Comparison of ENCODE assay signal across 15 cellular contexts in the genomic region with DNA sequence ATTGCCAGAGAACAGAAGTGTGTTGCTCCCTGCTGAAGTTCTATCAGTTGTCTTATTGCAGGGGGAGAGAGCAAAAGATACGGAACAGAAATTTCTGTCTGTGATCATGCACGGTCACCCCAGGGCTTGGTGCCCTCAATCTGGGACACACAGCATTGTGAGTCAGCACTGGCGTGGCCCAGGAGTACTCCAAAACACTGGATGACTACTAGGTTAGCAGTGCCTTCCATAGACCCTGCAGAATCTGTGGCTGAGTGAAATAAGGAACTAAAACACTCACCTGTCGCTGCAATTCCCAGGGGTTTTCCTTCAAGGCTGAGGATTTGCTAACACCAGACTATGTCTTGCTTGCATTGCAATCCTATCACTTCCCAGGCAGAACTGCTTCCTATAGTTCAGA.
DNase-seq lines count a peak whose midpoint lies in the region; ATAC-seq and TF ChIP-seq lines count a peak whose summit lies in the region.
"Had no signal": no experiment of that assay in that cellular context is flagged by ENCODE, and none has a peak within 500 bp of the region (broad histone marks: within the 10 kb centered on the region; RNA-seq: fewer than 3 reads in every experiment).

No MANE protein-coding gene starts in this region.

- CTCF ChIA-PET in IMR-90 (lab: Yijun Ruan, JAX), result no interaction called here

- no TSS peak for BruUV-seq in IMR-90 (replicated peaks; lab: Mats Ljungman, UMichigan)

- peaks cover 6% of the 10 kb centered on the region for H3K36me3 ChIP-seq in IMR-90 (ENCODE audit: control insufficient read depth, insufficient read depth, low read length)
- H3K36me3 ChIP-seq in psoas muscle (ENCODE audit: insufficient read depth in 1 of 2, low read depth in 1 of 2), result peaks cover 13 to 98% of the 10 kb centered on the region in 2 donors

- H2BK15ac ChIP-seq in IMR-90 (ENCODE audit: low read depth, low read length), result no peak overlapping the region

- H3K4me3 ChIP-seq in IMR-90 (ENCODE audit: insufficient read depth, low read depth, low read length) (no peak overlapping the region), psoas muscle (no peak overlapping the region)
- H3K4me3 ChIP-seq: K562, SK-N-MC had no signal

- WGBS in IMR-90 (ENCODE audit: extremely low coverage in 2 of 2, insufficient read length in 1 of 2), 2 experiments, result 80% methylated on average over 1 of the region's 4 CpGs; no CpG with 5 or more reads in 1 of the 2 experiments
- whole genome bisulfite sequencing in psoas muscle, 3 donors, result 73 to 90% (median 87%) methylated on average over 4 of the region's 4 CpGs

- H3K14ac ChIP-seq in IMR-90 (replicated peaks; ENCODE audit: low read depth, low read length), result no peak overlapping the region

- no peak overlapping the region for H3K18ac ChIP-seq in IMR-90 (ENCODE audit: low read depth, low read length)

- H3K23ac ChIP-seq in IMR-90 (ENCODE audit: low read depth, low read length), result no peak overlapping the region

- no peaks in the 10 kb centered on the region for H3K4me1 ChIP-seq in IMR-90 (ENCODE audit: control insufficient read depth, insufficient read depth, low read length)
- no peaks in the 10 kb centered on the region for H3K4me1 ChIP-seq in psoas muscle

- H3K27me3 ChIP-seq in IMR-90 (ENCODE audit: control insufficient read depth, insufficient read depth, low read length) (no peaks in the 10 kb centered on the region), psoas muscle (ENCODE audit: insufficient read depth in 3 of 3, low read length in 2 of 3) (no peaks in the 10 kb centered on the region)

- no peak overlapping the region for H3K9ac ChIP-seq in IMR-90 (ENCODE audit: low read depth, low read length)

- no peak overlapping the region for H2AFZ ChIP-seq in IMR-90 (replicated peaks; ENCODE audit: low read length, poor library complexity)

- H4K20me1 ChIP-seq in IMR-90 (ENCODE audit: insufficient read depth, low read length), result no peaks in the 10 kb centered on the region

- H4K5ac ChIP-seq in IMR-90 (ENCODE audit: low read depth, low read length), result no peak overlapping the region

- peak; percentile 52 for DNase-seq in ELR (ENCODE audit: low read depth)
- DNase-seq in IMR-90, result peak; percentile 17
- no peak for DNase-seq in psoas muscle
- no peak for DNase-seq in SHP77 treated with DMSO at 0.1 percent for 48 hours (lab: John Stamatoyannopoulos, UW)
- DNase-seq: AML-193, DMS79, GOT3, NCI-H1694 treated with DMSO at 0.1 percent for 48 hours had no signal

- in situ Hi-C loops in IMR-90 (cut with MboI; ENCODE audit: low sequenced_read_pairs), result loop anchor here (10.0 kb wide), 1 partner anchor 197 kb away; no protein-coding TSS in a partner anchor

- H4K8ac ChIP-seq in IMR-90 (ENCODE audit: low read depth in 2 of 2, low read length in 2 of 2), result no peak overlapping the region

- no peak overlapping the region for H2AK9ac ChIP-seq in IMR-90 (replicated peaks; ENCODE audit: low read depth, low read length, poor library complexity)

- TF ChIP-seq CTCF in IMR-90 (conservative IDR thresholded peaks at IDR 0.05; ENCODE audit: low read depth, low read length), result no peak
- no peak for TF ChIP-seq CTCF in psoas muscle (IDR thresholded peaks at IDR 0.05)

- no peak overlapping the region for H3K27ac ChIP-seq in IMR-90 (ENCODE audit: insufficient read depth, low read length)
- no peak overlapping the region for H3K27ac ChIP-seq in psoas muscle
- H3K27ac ChIP-seq: C4-2B, SK-N-MC had no signal

- dilution Hi-C loops in IMR-90 (cut with HindIII; ENCODE audit: low sequenced_read_pairs, unreplicated experiment), result no loop called here

- TF ChIP-seq RAD21 in IMR-90 (IDR thresholded peaks at IDR 0.05; ENCODE audit: low read length), result no peak

- H3K4ac ChIP-seq in IMR-90 (ENCODE audit: low read depth, low read length), result no peak overlapping the region

- H3K4me2 ChIP-seq in IMR-90 (ENCODE audit: low read depth, low read length), result no peak overlapping the region

- H4K91ac ChIP-seq in IMR-90 (ENCODE audit: insufficient read depth, low read depth, low read length), result no peak overlapping the region

- no peak overlapping the region for H3K56ac ChIP-seq in IMR-90 (ENCODE audit: extremely low read depth, insufficient read depth, low read length)

- H3K9me3 ChIP-seq in IMR-90 (ENCODE audit: control insufficient read depth, insufficient read depth, low read length) (no peaks in the 10 kb centered on the region), psoas muscle (no peaks in the 10 kb centered on the region)

- no peak overlapping the region for H2BK20ac ChIP-seq in IMR-90 (ENCODE audit: low read depth, low read length)

- POLR2A ChIA-PET in IMR-90 (lab: Charles Lee; ENCODE audit: unreplicated experiment), result no interaction called here

- peaks cover 12% of the 10 kb centered on the region for H3K9me1 ChIP-seq in IMR-90 (ENCODE audit: insufficient read depth, low read length)

- H2AK5ac ChIP-seq in IMR-90 (ENCODE audit: low read depth, low read length), result no peak overlapping the region

- ATAC-seq in IMR-90 (ENCODE audit: low read depth) (peak; percentile 32; the same call in 1 of the 2 replicates), esophagus mucosa (peak; percentile 54), psoas muscle (peak; percentile 62 to 77 (median 72)), HG02973 (IDR thresholded peaks at IDR 0.05; ENCODE audit: unreplicated experiment) (no peak), HG03196 (IDR thresholded peaks at IDR 0.05; ENCODE audit: unreplicated experiment) (no peak)
- ATAC-seq: K562, Right ventricle myocardium inferior had no signal

- TF ChIP-seq POLR2A in IMR-90 (IDR thresholded peaks at IDR 0.05; ENCODE audit: low read depth, low read length), result no peak

- H3K79me1 ChIP-seq in IMR-90 (ENCODE audit: low read depth in 1 of 2, low read length in 2 of 2), result peaks cover 0 to 8% of the 10 kb centered on the region in 2 experiments; a peak in 3 of 4 replicates

- intact Hi-C loops in IMR-90 (cut with micrococcal nuclease) (no loop called here), psoas muscle (cut with DNase I) (loop anchor here (10.0 kb wide), 2 partner anchors 167 to 207 kb away; partner anchors contain the start of gene ANO6 (in 1 of the 2))

- no peak overlapping the region for H2BK5ac ChIP-seq in IMR-90 (ENCODE audit: low read depth, low read length, poor library complexity, severe bottlenecking)

- H2BK120ac ChIP-seq in IMR-90 (ENCODE audit: low read depth, low read length), result no peak overlapping the region

TF ChIP-seq in IMR-90, 13 proteins besides CTCF, POLR2A, EP300 and RAD21:
- no peak for TF ChIP-seq MXI1 (IDR thresholded peaks at IDR 0.05; ENCODE audit: borderline replicate concordance, low read depth, low read length)
- TF ChIP-seq RFX5 (IDR thresholded peaks at IDR 0.05; ENCODE audit: low read depth, low read length), result no peak
- TF ChIP-seq MAZ (IDR thresholded peaks at IDR 0.05; ENCODE audit: borderline replicate concordance, low read depth, low read length), result no peak

Comparison
In these comparisons a context has a peak if more than half of its experiments do, and no peak if none do; other contexts are left out.
1. DNase-seq: peak in ELR (single experiment) and IMR-90 (single experiment); none in psoas muscle (0 of 2) and SHP77 treated with DMSO at 0.1 percent for 48 hours (single experiment).
2. ATAC-seq: peak in IMR-90 (single experiment), esophagus mucosa (single experiment) and psoas muscle (4 of 4); none in HG02973 (single experiment) and HG03196 (single experiment).